9 cellular contexts compared by ENCODE assay signal in genomic region chr5:134113572-134113907, GRCh38. TPM values are rescaled to one million over a fixed set of nuclear protein-coding genes. Genes with fewer than 3 reads are reported as not detected.
DNase-seq lines count a peak whose midpoint lies in the region; ATAC-seq, FAIRE-seq and TF ChIP-seq lines count a peak whose summit lies in the region.
"Had no signal": no experiment of that assay in that cellular context is flagged by ENCODE, and none has a peak within 500 bp of the region (broad histone marks: within the 10 kb centered on the region; RNA-seq: fewer than 3 reads in every experiment).

No MANE protein-coding gene starts in this region.

- no peaks in the 10 kb centered on the region for H3K36me3 Mint-ChIP-seq in neural crest cell (ENCODE audit: low read depth)

- H4K20me1 ChIP-seq in HepG2 (ENCODE audit: insufficient read depth, low read length): no peaks in the 10 kb centered on the region

- TF ChIP-seq POLR2A in HepG2 (IDR thresholded peaks at IDR 0.05; ENCODE audit: insufficient read depth in 1 of 2, low read depth in 2 of 2, low read length in 2 of 2) (no peak), right lobe of liver (IDR thresholded peaks at IDR 0.05) (no peak)

- TF ChIP-seq EP300 in HepG2 (IDR thresholded peaks at IDR 0.05; ENCODE audit: low read depth in 2 of 2, low read length in 2 of 2) (no peak), HepG2 (CRISPR knock-in tag; IDR thresholded peaks at IDR 0.05; ENCODE audit: borderline replicate concordance) (no peak)

- WGBS in HepG2 (ENCODE audit: low lambda C conversion rate): 86% methylated on average over 18 of the region's 24 CpGs
- WGBS in right lobe of liver (ENCODE audit: insufficient coverage, low coverage, low lambda C conversion rate, missing lambda C conversion rate): no CpG with 5 or more reads among the region's 24 CpGs

- no peak overlapping the region for H2AFZ ChIP-seq in HepG2 (ENCODE audit: low read length)

- peaks cover 61% of the 10 kb centered on the region for H3K4me1 ChIP-seq in HepG2 (ENCODE audit: insufficient read depth, low read length)
- peaks cover 0 to 8% (median 2%) of the 10 kb centered on the region in 4 donors for H3K4me1 ChIP-seq in right lobe of liver

- H3K9ac ChIP-seq in HepG2 (ENCODE audit: insufficient read depth, low read depth, low read length): no peak overlapping the region

- H3K36me3 ChIP-seq in HepG2 (replicated peaks in 1 of 2; ENCODE audit: control insufficient read depth in 1 of 2, insufficient read depth in 2 of 2, low read length in 2 of 2) (peaks cover 3 to 12% of the 10 kb centered on the region in 2 experiments; a peak in 2 of 5 replicates), right lobe of liver (no peaks in the 10 kb centered on the region)

- no TSS peak for BruUV-seq in HepG2 (replicated peaks; lab: Mats Ljungman, UMichigan)

- no peak for FAIRE-seq in HepG2 (lab: Jason Lieb, UNC)

- H3K9me3 Mint-ChIP-seq in neural crest cell: no peaks in the 10 kb centered on the region

- H3K4me2 ChIP-seq in HepG2 (ENCODE audit: low read depth, low read length): peak overlapping the region; percentile 89; the same call in 1 of the 2 replicates

- intact Hi-C loops in HepG2 (cut with micrococcal nuclease; ENCODE audit: unreplicated experiment) (no loop called here), right lobe of liver (cut with DNase I) (no loop called here), dorsolateral prefrontal cortex (cut with DNase I) (no loop called here)

- no peak; the same call in 2 of the 3 replicates for ATAC-seq in HepG2
- ATAC-seq in right lobe of liver: no peak

- H3K4me3 ChIP-seq in HepG2 (replicated peaks in 1 of 3; ENCODE audit: insufficient read depth in 1 of 3, low read depth in 2 of 3, low read length in 3 of 3) (peak overlapping the region in 1 of 3 experiments; percentile 71; a peak in 1 of 6 replicates), right lobe of liver (peak overlapping the region in 1 of 3 donors; percentile 46), dorsolateral prefrontal cortex (peak overlapping the region in 52 of 59 donors; percentile 36 to 75 (median 61))

- TF ChIP-seq RAD21 in HepG2 (CRISPR knock-in tag; IDR thresholded peaks at IDR 0.05): no peak

- H3K27ac Mint-ChIP-seq in neural crest cell (ENCODE audit: unreplicated experiment): no peak overlapping the region

- H3K9me3 ChIP-seq in HepG2 (ENCODE audit: low read length) (no peaks in the 10 kb centered on the region), right lobe of liver (no peaks in the 10 kb centered on the region)

- H3K27me3 Mint-ChIP-seq in neural crest cell (ENCODE audit: low read depth): peaks cover 27% of the 10 kb centered on the region

- H3K4me1 Mint-ChIP-seq in neural crest cell: peaks cover 19% of the 10 kb centered on the region

- H3K27me3 ChIP-seq in HepG2 (ENCODE audit: control insufficient read depth in 1 of 2, insufficient read depth in 2 of 2, low read length in 2 of 2) (peaks cover 2 to 25% of the 10 kb centered on the region in 2 experiments; a peak in 3 of 5 replicates), right lobe of liver (no peaks in the 10 kb centered on the region), dorsolateral prefrontal cortex (peaks cover 0 to 16% (median 0%) of the 10 kb centered on the region in 45 donors)

- peak overlapping the region; percentile 93 for H3K4me3 Mint-ChIP-seq in neural crest cell

- DNase-seq in HepG2 (ENCODE audit: low spot score) (no peak), right lobe of liver (no peak), dorsolateral prefrontal cortex (no peak), neural crest cell (ENCODE audit: low read depth, low spot score) (no peak), HPDE6-E6E7 (ENCODE audit: extremely low spot score) (no peak), GM10248 (ENCODE audit: extremely low spot score) (no peak), occipital lobe (lab: John Stamatoyannopoulos, UW) (no peak), NCI-H2196 treated with DMSO at 0.1 percent for 48 hours (lab: John Stamatoyannopoulos, UW; ENCODE audit: unreplicated experiment) (no peak)

- TF ChIP-seq CTCF in HepG2 (CRISPR knock-in tag; IDR thresholded peaks at IDR 0.05): no peak
- no peak for TF ChIP-seq CTCF in right lobe of liver (IDR thresholded peaks at IDR 0.05)
- TF ChIP-seq CTCF in dorsolateral prefrontal cortex (IDR thresholded peaks at IDR 0.05 in 54 of 56, conservative IDR thresholded peaks at IDR 0.05 in 2 of 56; ENCODE audit: low read depth in 1 of 56, partially characterized antibody in 56 of 56): no peak
- no peak for TF ChIP-seq CTCF in neural crest cell (conservative IDR thresholded peaks at IDR 0.05)
- TF ChIP-seq CTCF in GM10248 (IDR thresholded peaks at IDR 0.05; ENCODE audit: control extremely low read depth, extremely low read depth, low read depth, missing control alignments): no peak

- in situ Hi-C loops in HepG2 (cut with HindIII; ENCODE audit: extremely low pct_ligation_motif_present, low pct_unique_long_range_greater_than_20kb): no loop called here

- H3K27ac ChIP-seq in HepG2 (ENCODE audit: extremely low read length, insufficient read depth, low read length): no peak overlapping the region
- no peak overlapping the region for H3K27ac ChIP-seq in right lobe of liver
- H3K27ac ChIP-seq in dorsolateral prefrontal cortex: no peak overlapping the region
- H3K27ac ChIP-seq: SK-N-MC had no signal

- peaks cover 2% of the 10 kb centered on the region for H3K79me2 ChIP-seq in HepG2 (ENCODE audit: insufficient read depth, low read length)

- CTCF ChIA-PET in HepG2 (lab: Yijun Ruan, JAX; ENCODE audit: low intra/inter-chr PET ratio, low total read pairs) (no interaction called here), GM10248 (lab: Yijun Ruan, JAX) (interaction anchor here (1.4 kb wide), 1 partner anchor 42 kb away, joined by 5 read pairs; no protein-coding TSS in a partner anchor)

- POLR2A ChIA-PET in HepG2 (lab: Yijun Ruan, JAX) (interaction anchor here (1.1 to 3.9 kb wide), 2 partner anchors 10 to 14 kb away, joined by 5 to 40 read pairs; no protein-coding TSS in a partner anchor), GM10248 (lab: Yijun Ruan, JAX) (interaction anchor here (1.0 to 1.6 kb wide), 2 partner anchors 9 to 74 kb away, joined by 3 to 4 read pairs; no protein-coding TSS in a partner anchor)

TF ChIP-seq in HepG2, 621 proteins besides CTCF, POLR2A, EP300 and RAD21 (continues in another document):
- no peak for TF ChIP-seq TERF1 (CRISPR knock-in tag; IDR thresholded peaks at IDR 0.05)
- no peak for TF ChIP-seq ZNF724P (CRISPR knock-in tag; IDR thresholded peaks at IDR 0.05; ENCODE audit: borderline replicate concordance)
- 0 out of 2 replicates have a peak, but pooled peaks have one; percentile 19 for TF ChIP-seq MNT (IDR thresholded peaks at IDR 0.05)
- no peak for TF ChIP-seq ZNF616 (CRISPR knock-in tag; IDR thresholded peaks at IDR 0.05; ENCODE audit: low read depth)
- no peak for TF ChIP-seq ZBTB7A (CRISPR knock-in tag; IDR thresholded peaks at IDR 0.05)

RNA-seq across cellular contexts. Expression of gene TCF7, which starts 0.9 kb away (rescaled TPM):
- total RNA-seq in HepG2 (2016; rRNA removed; fragmentation: Illumina TruSeq; extraction: Trizol) (6.8 and 7.9 TPM in 2 replicates), right lobe of liver (1 to 10 TPM; 2.0 to 3.8 (median 2.7) TPM), dorsolateral prefrontal cortex (1 to 10 TPM in 115 of 120 experiments, under 1 TPM in 5; 0.75 to 9.0 (median 2.3) TPM), neural crest cell (18.0 and 19.3 TPM in 2 replicates), occipital lobe (not detected)
- total RNA-seq in HepG2 (2016; cell fraction: cytosol; rRNA removed; fragmentation: Illumina TruSeq; extraction: Trizol; ENCODE audit: low read depth): 5.3 and 5.4 TPM in 2 replicates
- total RNA-seq in HepG2 (2016; cell fraction: insoluble cytoplasmic fraction; rRNA removed; fragmentation: Illumina TruSeq; extraction: Trizol): 7.1 and 8.8 TPM in 2 replicates
- total RNA-seq in HepG2 (2016; cell fraction: membrane; rRNA removed; fragmentation: Illumina TruSeq; extraction: Trizol): 15.7 and 15.8 TPM in 2 replicates
- 10.0 and 10.9 TPM in 2 replicates for total RNA-seq in HepG2 (2016; cell fraction: nucleus; rRNA removed; fragmentation: Illumina TruSeq; extraction: Trizol)
- 6.3 and 9.0 TPM in 2 replicates for polyA plus RNA-seq in HepG2 (2011; rRNA removed)
- polyA plus RNA-seq in HepG2 (2011; cell fraction: cytosol; rRNA removed): 4.8 and 5.8 TPM in 2 replicates
- polyA plus RNA-seq in HepG2 (2011; cell fraction: nucleus; rRNA removed): 7.5 and 7.7 TPM in 2 replicates
- 8.6 and 11.4 TPM in 2 replicates for polyA plus RNA-seq in HepG2 (2012)
- 21.6 and 22.8 TPM in 2 replicates for polyA plus RNA-seq in HepG2 (2016; cell fraction: cytosol; fragmentation: Illumina TruSeq; extraction: Trizol; ENCODE audit: low read depth)
- polyA plus RNA-seq in HepG2 (2016; cell fraction: insoluble cytoplasmic fraction; fragmentation: Illumina TruSeq; extraction: Trizol; ENCODE audit: low read depth): 21.8 and 29.7 TPM in 2 replicates
- 44.0 and 50.2 TPM in 2 replicates for polyA plus RNA-seq in HepG2 (2016; cell fraction: membrane; fragmentation: Illumina TruSeq; extraction: Trizol; ENCODE audit: low read depth)
- 25.7 and 28.7 TPM in 2 replicates for polyA plus RNA-seq in HepG2 (2016; cell fraction: nucleus; fragmentation: Illumina TruSeq; extraction: Trizol; ENCODE audit: insufficient read depth, low read depth)
- 0.19 and 20.5 TPM in 2 replicates for polyA minus RNA-seq in HepG2 (2011; rRNA and poly(A)+ RNA removed; ENCODE audit: low replicate concordance)
- 3.3 and 5.4 TPM in 2 replicates for polyA minus RNA-seq in HepG2 (2011; cell fraction: cytosol; rRNA and poly(A)+ RNA removed)
- polyA minus RNA-seq in HepG2 (2011; cell fraction: nucleus; rRNA and poly(A)+ RNA removed): 15.2 and 18.2 TPM in 2 replicates
